ENCODE assay signal across 12 cellular contexts in genomic region chr17:39725923-39726322, GRCh38. TPM values are rescaled to one million over a fixed set of nuclear protein-coding genes. Genes with fewer than 3 reads are reported as not detected.
"Had no signal": no experiment of that assay in that cellular context is flagged by ENCODE, and none has a peak within 500 bp of the region (broad histone marks: within the 10 kb centered on the region; RNA-seq: fewer than 3 reads in every experiment).

No MANE protein-coding gene starts in this region.

RNA-seq across cellular contexts. Expression of gene GRB7, which starts 11.8 kb away (rescaled TPM):
- total RNA-seq: activated CD8-positive, alpha-beta memory T cell treated with anti-CD3 and anti-CD28 coated beads for 36 hours; chondrocyte; T-helper 17 cell had no signal

RNA-seq across cellular contexts. Expression of gene PNMT, which starts 57.7 kb away (rescaled TPM):
- total RNA-seq: activated CD4-positive, alpha-beta memory T cell treated with anti-CD3 and anti-CD28 coated beads for 36 hours; activated CD4-positive, alpha-beta T cell treated with anti-CD3 and anti-CD28 coated beads for 36 hours; activated CD4-positive, alpha-beta T cell treated with anti-CD3 and anti-CD28 coated beads, Interleukin-2, amount 10 ng/mL, durations not matched to agents 24 days and 14 days; activated CD8-positive, alpha-beta memory T cell treated with anti-CD3 and anti-CD28 coated beads, Interleukin-2, amount 10 ng/mL, durations not matched to agents 7 days and 5 days; activated CD8-positive, alpha-beta T cell treated with anti-CD3 and anti-CD28 coated beads, Interleukin-2, amount 10 ng/mL, durations not matched to agents 7 days and 5 days; activated naive CD8-positive, alpha-beta T cell treated with anti-CD3 and anti-CD28 coated beads, Interleukin-2, amount 10 ng/mL, durations not matched to agents 7 days and 5 days; activated T-helper 1 cell treated with anti-CD3 and anti-CD28 coated beads, Interleukin-12 subunit alpha, Interleukin-12 subunit beta, Interleukin-2, Interleukin-4 antibody, amounts not matched to agents 30 ng/mL and 10 ng/mL and 1 ng/mL, durations not matched to agents 14 hours and 24 hours and 36 hours; bronchial epithelial cell; foreskin keratinocyte; T-helper 17 cell had no signal
